ENCODE assay signal across 8 cellular contexts in the genomic region with DNA sequence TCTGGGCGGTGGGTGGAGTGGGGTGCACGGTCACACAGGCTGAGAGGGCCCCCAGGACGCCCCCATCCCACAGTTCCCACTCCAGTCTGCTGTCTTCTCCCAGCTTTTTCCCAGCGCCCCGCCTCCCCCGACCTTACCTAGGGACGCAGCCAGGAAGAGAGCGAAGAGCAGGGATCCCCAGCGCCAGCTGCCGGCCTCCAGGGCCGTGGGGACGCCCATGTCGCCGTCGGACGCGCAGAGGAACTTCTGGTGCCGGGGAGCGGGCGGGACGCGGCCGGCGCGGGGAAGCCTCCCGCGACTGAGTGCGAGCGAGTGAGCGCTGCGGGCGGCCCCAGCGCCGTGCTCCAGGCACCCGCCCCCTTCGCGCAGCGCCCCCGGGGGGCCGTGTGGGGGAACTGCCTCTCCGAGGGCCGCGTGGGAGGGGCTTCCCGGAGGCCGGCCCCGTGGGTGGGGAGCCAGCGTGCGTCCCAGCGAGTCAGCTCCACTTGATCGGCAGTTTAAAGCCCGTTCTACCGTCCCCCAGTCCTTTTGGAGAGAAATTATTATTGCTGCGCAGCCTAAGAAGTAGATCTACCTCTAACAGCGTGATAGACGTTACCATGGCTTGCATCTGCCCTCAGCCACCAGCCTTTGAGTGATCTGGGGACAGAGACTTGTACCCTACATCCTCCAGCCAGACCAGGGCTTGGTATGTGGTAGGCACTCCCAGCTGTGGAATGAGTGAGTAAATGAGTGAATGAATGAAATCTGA. TPM values are rescaled to one million over a fixed set of nuclear protein-coding genes. Genes with fewer than 3 reads are reported as not detected.
DNase-seq lines count a peak whose midpoint lies in the region; ATAC-seq and TF ChIP-seq lines count a peak whose summit lies in the region.

A gene (minus strand): TSS at position 300 of the 751 bp plus-strand sequence. CDS start 81 bp downstream, at position 219.

- H2AFZ ChIP-seq in OCI-LY3 (ENCODE audit: low read depth, low read length) = no peak within 1 kb of the TSS; the same call in 1 of the 2 replicates

- TF ChIP-seq POLR2A in esophagus muscularis mucosa (IDR thresholded peaks at IDR 0.05; ENCODE audit: low read depth) = peak; percentile 89

- peak; percentile 97 for DNase-seq in AG20443 (ENCODE audit: low spot score)
- DNase-seq in activated T-cell treated with anti-CD3 and anti-CD28 coated beads, Interleukin-2, amount 50 U/mL, for 48 hours = peak; percentile 99
- DNase-seq in esophagus muscularis mucosa (ENCODE audit: extremely low spot score) = peak; percentile 96
- peak; percentile 89 for DNase-seq in myocyte (ENCODE audit: low read depth)
- peak; percentile 99 to 100 for DNase-seq in stimulated activated effector memory CD8-positive, alpha-beta T cell treated with anti-CD3 and anti-CD28 coated beads, Interleukin-12 subunit alpha, Interleukin-12 subunit beta, amount 100 ng/mL, for 72 hours (ENCODE audit: low spot score in 2 of 2)

- H3K27me3 ChIP-seq in OCI-LY3 (ENCODE audit: low read depth, low read length) = peaks cover 10% of the 10 kb centered on the region; the same call in 1 of the 2 replicates
- no peaks in the 10 kb centered on the region for H3K27me3 ChIP-seq in esophagus muscularis mucosa

- H3K27ac ChIP-seq in OCI-LY3 (ENCODE audit: low read length) (no peak within 1 kb of the TSS), esophagus muscularis mucosa (replicated peaks in 1 of 4) (peak within 1 kb of the TSS; percentile 94 to 98 (median 96))

- intact Hi-C loops in esophagus muscularis mucosa (cut with DNase I) = loop anchor here (5.0 kb wide), 2 partner anchors 61 to 151 kb away; no protein-coding TSS in a partner anchor

- H3K4me3 ChIP-seq in OCI-LY3 (ENCODE audit: low read length) (peak within 1 kb of the TSS; percentile 76), esophagus muscularis mucosa (peak within 1 kb of the TSS; percentile 76 to 95 (median 85))

- H4K20me1 ChIP-seq in OCI-LY3 (ENCODE audit: insufficient read depth, low read length) = no peaks in the 10 kb centered on the region

- H3K4me1 ChIP-seq in OCI-LY3 (ENCODE audit: low read length) = peaks cover 48% of the 10 kb centered on the region
- peaks cover 60 to 81% (median 71%) of the 10 kb centered on the region in 4 donors for H3K4me1 ChIP-seq in esophagus muscularis mucosa

- H3K4me1 Mint-ChIP-seq in stimulated activated effector memory CD8-positive, alpha-beta T cell treated with anti-CD3 and anti-CD28 coated beads, Interleukin-12 subunit alpha, Interleukin-12 subunit beta, amount 100 ng/mL, for 72 hours = peaks cover 73% of the 10 kb centered on the region

- H3K36me3 Mint-ChIP-seq in stimulated activated effector memory CD8-positive, alpha-beta T cell treated with anti-CD3 and anti-CD28 coated beads, Interleukin-12 subunit alpha, Interleukin-12 subunit beta, amount 100 ng/mL, for 72 hours = peaks cover 25% of the 10 kb centered on the region

- ATAC-seq in GM19025 (IDR thresholded peaks at IDR 0.05; ENCODE audit: low read depth, unreplicated experiment) (peak; percentile 56), HG03457 (IDR thresholded peaks at IDR 0.05; ENCODE audit: unreplicated experiment) (peak; percentile 43)
- peak; percentile 78 for ATAC-seq in stimulated activated effector memory CD8-positive, alpha-beta T cell treated with anti-CD3 and anti-CD28 coated beads, Interleukin-12 subunit alpha, Interleukin-12 subunit beta, amount 100 ng/mL, for 72 hours

- peaks cover 2% of the 10 kb centered on the region for H3K9me3 Mint-ChIP-seq in stimulated activated effector memory CD8-positive, alpha-beta T cell treated with anti-CD3 and anti-CD28 coated beads, Interleukin-12 subunit alpha, Interleukin-12 subunit beta, amount 100 ng/mL, for 72 hours

- peak within 1 kb of the TSS; percentile 44; the same call in 1 of the 2 replicates for H3K9ac ChIP-seq in OCI-LY3 (ENCODE audit: low read length)

- H3K27ac Mint-ChIP-seq in stimulated activated effector memory CD8-positive, alpha-beta T cell treated with anti-CD3 and anti-CD28 coated beads, Interleukin-12 subunit alpha, Interleukin-12 subunit beta, amount 100 ng/mL, for 72 hours = peak within 1 kb of the TSS; percentile 95

- H3K4me2 ChIP-seq in OCI-LY3 (ENCODE audit: low read length) = peak within 1 kb of the TSS; percentile 86

- H3K4me3 Mint-ChIP-seq in stimulated activated effector memory CD8-positive, alpha-beta T cell treated with anti-CD3 and anti-CD28 coated beads, Interleukin-12 subunit alpha, Interleukin-12 subunit beta, amount 100 ng/mL, for 72 hours = peak within 1 kb of the TSS; percentile 89

- H3K9me3 ChIP-seq in OCI-LY3 (ENCODE audit: insufficient read depth, low read length) = no peaks in the 10 kb centered on the region
- H3K9me3 ChIP-seq in esophagus muscularis mucosa = no peaks in the 10 kb centered on the region

- TF ChIP-seq CTCF in OCI-LY3 (IDR thresholded peaks at IDR 0.05; ENCODE audit: low read depth, low read length) (peak; percentile 55), esophagus muscularis mucosa (IDR thresholded peaks at IDR 0.05) (peak; percentile 91 to 95 (median 94))

- TF ChIP-seq EP300 in esophagus muscularis mucosa (IDR thresholded peaks at IDR 0.05) = no peak

- WGBS in esophagus muscularis mucosa = 2% methylated on average over 8 of the region's 55 CpGs

- no peaks in the 10 kb centered on the region for H3K36me3 ChIP-seq in OCI-LY3 (replicated peaks; ENCODE audit: low read depth, low read length)
- no peaks in the 10 kb centered on the region for H3K36me3 ChIP-seq in esophagus muscularis mucosa

- no peaks in the 10 kb centered on the region for H3K79me2 ChIP-seq in OCI-LY3 (ENCODE audit: low read length)

RNA-seq across cellular contexts. Expression of the gene that starts here (rescaled TPM):
- 100 to 1,000 TPM in 2 of 4 donors, 10 to 100 TPM in 2; 37.8 to 118 (median 90.3) TPM for total RNA-seq in esophagus muscularis mucosa
- 30.2 and 41.2 TPM in 2 replicates for total RNA-seq in myocyte
- 30.3 TPM for polyA plus RNA-seq in myocyte (2012)
